In the genomic region with DNA sequence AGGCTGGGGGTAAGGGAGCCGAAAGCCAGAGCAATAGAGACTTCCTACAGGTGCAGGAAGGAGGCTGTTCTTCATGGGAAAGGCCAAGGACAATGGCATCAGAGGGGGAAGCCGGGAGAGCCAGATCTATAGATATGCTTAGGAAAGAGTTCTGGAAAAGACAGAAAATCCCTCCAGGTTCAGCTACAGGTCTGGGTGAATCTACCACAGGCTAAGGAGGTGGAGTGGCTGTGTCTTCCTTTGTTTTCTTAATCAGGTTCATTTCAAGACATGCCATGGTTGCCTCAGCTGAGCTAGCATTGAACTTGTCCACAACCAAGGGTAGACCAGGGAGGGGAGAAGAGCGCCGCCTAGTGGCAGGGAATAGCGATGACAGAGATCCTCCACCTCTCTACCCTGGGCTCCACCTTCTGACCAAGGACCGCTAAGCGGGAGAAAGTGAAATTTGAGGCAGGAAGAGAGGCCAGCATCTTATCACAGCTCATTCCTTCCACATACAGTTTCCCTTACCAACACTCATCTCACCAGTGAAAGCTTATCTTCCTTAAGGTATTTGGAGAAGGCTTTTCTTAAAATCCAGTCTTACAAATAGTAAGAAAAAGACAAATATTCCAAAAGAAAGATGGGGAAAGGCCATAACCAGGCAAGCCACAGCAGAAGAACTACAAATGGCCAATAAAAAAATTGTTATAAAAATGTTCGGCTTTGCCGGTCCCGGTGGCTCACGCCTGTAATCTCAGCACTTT, we compare ENCODE assay signal across 8 cellular contexts.
DNase-seq lines count a peak whose midpoint lies in the region; ATAC-seq and TF ChIP-seq lines count a peak whose summit lies in the region.

No MANE protein-coding gene starts in this region.

- no peaks in the 10 kb centered on the region for H3K4me1 Mint-ChIP-seq in activated naive CD4-positive, alpha-beta T cell treated with anti-CD3 and anti-CD28 coated beads for 36 hours (ENCODE audit: low read depth)

- TF ChIP-seq CTCF in OCI-LY1 (IDR thresholded peaks at IDR 0.05; ENCODE audit: low read length), result peak; percentile 80

- CTCF ChIA-PET in activated naive CD4-positive, alpha-beta T cell treated with anti-CD3 and anti-CD28 coated beads for 36 hours (lab: Charles Lee), result interaction anchor here (0.7 to 2.7 kb wide), 10 partner anchors 8 to 420 kb away, joined by 3 to 10 read pairs (median 4); no protein-coding TSS in a partner anchor

- no peaks in the 10 kb centered on the region for H3K36me3 ChIP-seq in OCI-LY1 (ENCODE audit: insufficient read depth, low read length)

- H3F3A ChIP-seq in OCI-LY1 (ENCODE audit: insufficient read depth, low read length), result no peaks in the 10 kb centered on the region

- no peaks in the 10 kb centered on the region for H3K79me2 ChIP-seq in OCI-LY1 (ENCODE audit: insufficient read depth, low read length)

- H3K27me3 Mint-ChIP-seq in activated naive CD4-positive, alpha-beta T cell treated with anti-CD3 and anti-CD28 coated beads for 36 hours (ENCODE audit: low read depth), result peaks cover 3% of the 10 kb centered on the region

- no peaks in the 10 kb centered on the region for H3K9me2 ChIP-seq in OCI-LY1 (ENCODE audit: low read depth, low read length)

- intact Hi-C loops in activated naive CD4-positive, alpha-beta T cell treated with anti-CD3 and anti-CD28 coated beads for 36 hours (cut with micrococcal nuclease), result loop anchor here (1.0 kb wide), 1 partner anchor 418 kb away; no protein-coding TSS in a partner anchor

- no peak overlapping the region for H3K4me3 Mint-ChIP-seq in activated naive CD4-positive, alpha-beta T cell treated with anti-CD3 and anti-CD28 coated beads for 36 hours

- H3K9ac ChIP-seq in OCI-LY1 (ENCODE audit: low read length), result no peak overlapping the region

- H3K27me3 ChIP-seq in OCI-LY1 (ENCODE audit: insufficient read depth, low read length), result peaks cover 6% of the 10 kb centered on the region; the same call in 1 of the 2 replicates

- H2AFZ ChIP-seq in OCI-LY1 (ENCODE audit: low read length), result no peak overlapping the region

- H3K27ac ChIP-seq in OCI-LY1 (ENCODE audit: low read depth, low read length, poor library complexity, severe bottlenecking), result no peak overlapping the region

- H3K36me3 Mint-ChIP-seq in activated naive CD4-positive, alpha-beta T cell treated with anti-CD3 and anti-CD28 coated beads for 36 hours (ENCODE audit: low read depth), result no peaks in the 10 kb centered on the region

- H3K9me3 Mint-ChIP-seq in activated naive CD4-positive, alpha-beta T cell treated with anti-CD3 and anti-CD28 coated beads for 36 hours, result no peaks in the 10 kb centered on the region

- H3K4me1 ChIP-seq in OCI-LY1 (ENCODE audit: insufficient read depth, low read length, severe bottlenecking), result no peaks in the 10 kb centered on the region

- H3K27ac Mint-ChIP-seq in activated naive CD4-positive, alpha-beta T cell treated with anti-CD3 and anti-CD28 coated beads for 36 hours, result no peak overlapping the region

- H4K20me1 ChIP-seq in OCI-LY1 (ENCODE audit: insufficient read depth, low read length), result no peaks in the 10 kb centered on the region

- no peak overlapping the region for H3K4me3 ChIP-seq in OCI-LY1 (ENCODE audit: low read depth, low read length, poor library complexity, severe bottlenecking)

- no peak overlapping the region for H3K4me2 ChIP-seq in OCI-LY1 (ENCODE audit: low read length)

- peak; percentile 79 for ATAC-seq in HG02798 (IDR thresholded peaks at IDR 0.05; ENCODE audit: poor library complexity, unreplicated experiment)
- peak; percentile 69 for ATAC-seq in stimulated activated naive CD8-positive, alpha-beta T cell treated with anti-CD3 and anti-CD28 coated beads, Interleukin-15, Interleukin-2, amounts not matched to agents 100 U/mL and 50 U/mL, for 24 hours

- no peaks in the 10 kb centered on the region for H3K9me3 ChIP-seq in OCI-LY1 (ENCODE audit: low read length)

- DNase-seq in NCI-H524 (lab: John Stamatoyannopoulos, UW), result peak; percentile 46 to 59
- no peak for DNase-seq in NCI-H524 treated with DMSO at 0.1 percent for 48 hours (lab: John Stamatoyannopoulos, UW)
- DNase-seq in activated naive CD4-positive, alpha-beta T cell treated with anti-CD3 and anti-CD28 coated beads for 36 hours, result peak; percentile 67
- DNase-seq in iPS-NIHi7 (ENCODE audit: extremely low spot score), result peak; percentile 92
- peak; percentile 58 for DNase-seq in stimulated activated naive CD8-positive, alpha-beta T cell treated with anti-CD3 and anti-CD28 coated beads, Interleukin-15, Interleukin-2, amounts not matched to agents 100 U/mL and 50 U/mL, for 24 hours
- no peak for DNase-seq in globus pallidus (ENCODE audit: low spot score)

Comparison
In these comparisons a context has a peak if more than half of its experiments do, and no peak if none do; other contexts are left out.
1. DNase-seq: peak in NCI-H524 (2 of 2), activated naive CD4-positive, alpha-beta T cell treated with anti-CD3 and anti-CD28 coated beads for 36 hours (single experiment), iPS-NIHi7 (single experiment) and stimulated activated naive CD8-positive, alpha-beta T cell treated with anti-CD3 and anti-CD28 coated beads, Interleukin-15, Interleukin-2, amounts not matched to agents 100 U/mL and 50 U/mL, for 24 hours (single experiment); none in NCI-H524 treated with DMSO at 0.1 percent for 48 hours (single experiment) and globus pallidus (single experiment).